Comparison of ENCODE assay signal across 21 cellular contexts in the genomic region with DNA sequence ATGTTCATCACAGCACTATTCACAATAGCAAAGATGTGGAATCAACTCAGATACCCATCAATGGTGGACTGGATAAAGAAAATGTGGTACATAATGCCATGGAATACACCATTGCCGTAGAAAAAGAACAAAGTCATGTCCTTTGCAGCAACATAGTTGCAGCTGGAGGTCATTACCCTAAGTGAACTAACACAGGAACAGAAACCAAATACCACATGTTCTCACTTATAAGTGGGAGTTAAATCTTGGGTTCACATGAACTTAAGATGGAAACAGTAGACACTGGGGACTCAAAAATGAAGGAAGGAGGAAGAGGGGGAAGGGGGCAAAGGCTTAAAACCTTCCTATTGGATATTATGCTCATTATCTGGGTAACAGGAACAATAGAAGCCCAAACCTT.
DNase-seq lines count a peak whose midpoint lies in the region; ATAC-seq, FAIRE-seq and TF ChIP-seq lines count a peak whose summit lies in the region.
"Had no signal": no experiment of that assay in that cellular context is flagged by ENCODE, and none has a peak within 500 bp of the region (broad histone marks: within the 10 kb centered on the region; RNA-seq: fewer than 3 reads in every experiment).

No MANE protein-coding gene starts in this region.

- no TSS peak for BruUV-seq in GM12878 (replicated peaks; lab: Mats Ljungman, UMichigan)

- H2AFZ ChIP-seq in GM12878 (ENCODE audit: control insufficient read depth, low read depth, low read length): no peak overlapping the region

- TF ChIP-seq CTCF in GM12878 (IDR thresholded peaks at IDR 0.05 in 2 of 3, conservative IDR thresholded peaks at IDR 0.05 in 1 of 3; ENCODE audit: control insufficient read depth in 2 of 3, extremely low read depth in 1 of 3, insufficient read depth in 1 of 3, low read depth in 3 of 3, low read length in 3 of 3): no peak

- no peak for TF ChIP-seq POLR2A in GM12891 (IDR thresholded peaks at IDR 0.05; ENCODE audit: low read depth, low read length)
- no peak for TF ChIP-seq POLR2A in GM12878 (IDR thresholded peaks at IDR 0.05; ENCODE audit: low read depth, low read length)

- no peaks in the 10 kb centered on the region for H3K79me2 ChIP-seq in GM12878 (ENCODE audit: control insufficient read depth, insufficient read depth, low read length)

- TF ChIP-seq RAD21 in GM12878 (IDR thresholded peaks at IDR 0.05; ENCODE audit: insufficient read depth, low read depth, low read length): no peak

- FAIRE-seq in GM12891 (lab: Jason Lieb, UNC) (no peak), GM12878 (lab: Jason Lieb, UNC) (no peak)
- FAIRE-seq: A204.1, GM12892, H54 had no signal

- TF ChIP-seq EP300 in GM12878 (IDR thresholded peaks at IDR 0.05; ENCODE audit: borderline replicate concordance in 1 of 2, control insufficient read depth in 1 of 2, low read depth in 2 of 2, low read length in 2 of 2): no peak

- H3K4me2 ChIP-seq in GM12878 (ENCODE audit: control insufficient read depth, insufficient read depth): no peak overlapping the region

- RAD21 ChIA-PET in GM12878 (lab: Charles Lee; ENCODE audit: unreplicated experiment): no interaction called here

- intact Hi-C loops in GM12878 (cut with micrococcal nuclease; ENCODE audit: unreplicated experiment): no loop called here

- H3K9ac ChIP-seq in GM12878 (ENCODE audit: control insufficient read depth, insufficient read depth, low read length): no peak overlapping the region

- H3K9me3 ChIP-seq in GM12878 (replicated peaks; ENCODE audit: control insufficient read depth, insufficient read depth, low read length): no peaks in the 10 kb centered on the region; the same call in 2 of the 3 replicates

- H3K27me3 ChIP-seq in GM12878 (replicated peaks in 1 of 2; ENCODE audit: control insufficient read depth in 2 of 2, insufficient read depth in 2 of 2, low read length in 1 of 2): no peaks in the 10 kb centered on the region

- H3K27ac ChIP-seq in GM12878 (ENCODE audit: control insufficient read depth, insufficient read depth): no peak overlapping the region
- H3K27ac ChIP-seq: HL-60 had no signal

- SMC1A ChIA-PET in GM12878 (lab: Charles Lee; ENCODE audit: uncharacterized antibody, unreplicated experiment): no interaction called here

- POLR2A ChIA-PET in GM12878 (lab: Charles Lee): no interaction called here

- no peak overlapping the region for H3K4me3 ChIP-seq in GM12878

- no peak for DNase-seq in GM12891 (ENCODE audit: insufficient read length, low spot score)
- no peak for DNase-seq in GM12878 (ENCODE audit: low read depth, low spot score)
- DNase-seq in activated T-cell treated with anti-CD3 and anti-CD28 coated beads, Interleukin-2, amount 50 U/mL, for 48 hours: no peak
- no peak for DNase-seq in DMS 273 treated with DMSO at 0.1 percent for 48 hours (lab: John Stamatoyannopoulos, UW)
- no peak for DNase-seq in C1 segment of cervical spinal cord (lab: John Stamatoyannopoulos, UW)
- no peak for DNase-seq in activated CD8-positive, alpha-beta memory T cell treated with anti-CD3 and anti-CD28 coated beads for 24 hours
- DNase-seq: CD4-positive, CD25-positive, alpha-beta regulatory T cell; DND-41; KBM-7; MM.1S; NCI-H1105 treated with DMSO at 0.1 percent for 48 hours; NCI-H2029 treated with DMSO at 0.1 percent for 48 hours; NCI-H2171; NCI-H524 treated with DMSO at 0.1 percent for 48 hours had no signal

- CTCF ChIA-PET in GM12878 (lab: Yijun Ruan, JAX): no interaction called here

- ATAC-seq in GM19351 (IDR thresholded peaks at IDR 0.05; ENCODE audit: unreplicated experiment): peak; percentile 63
- peak; percentile 51 for ATAC-seq in HG03175 (IDR thresholded peaks at IDR 0.05; ENCODE audit: unreplicated experiment)
- ATAC-seq in GM12878: peak; percentile 30; the same call in 2 of the 3 replicates
- ATAC-seq: Right ventricle myocardium inferior had no signal

- H3K4me1 ChIP-seq in GM12878 (ENCODE audit: control insufficient read depth, insufficient read depth, low read length): no peaks in the 10 kb centered on the region

- H3K36me3 ChIP-seq in GM12878 (ENCODE audit: control insufficient read depth in 2 of 2, insufficient read depth in 2 of 2, low read length in 1 of 2): no peaks in the 10 kb centered on the region

- WGBS in GM12878 (ENCODE audit: insufficient coverage, insufficient replicate concordance, low lambda C conversion rate, missing lambda C conversion rate): 0% methylated on average over 1 of the region's 1 CpG

- no peaks in the 10 kb centered on the region for H4K20me1 ChIP-seq in GM12878 (ENCODE audit: control insufficient read depth, insufficient read depth)

- in situ Hi-C loops in GM12878 (cut with MboI): no loop called here

TF ChIP-seq in GM12891, 5 proteins besides CTCF, POLR2A, EP300 and RAD21:
- peak; percentile 46 for TF ChIP-seq SPI1 (IDR thresholded peaks at IDR 0.05; ENCODE audit: low read depth, low read length)
- TF ChIP-seq TAF1 (IDR thresholded peaks at IDR 0.05; ENCODE audit: low read depth, low read length): no peak

TF ChIP-seq in GM12878, 131 proteins besides CTCF, POLR2A, EP300 and RAD21:
- no peak for TF ChIP-seq SREBF2 (IDR thresholded peaks at IDR 0.05; ENCODE audit: low read length)
- TF ChIP-seq CHD1 (IDR thresholded peaks at IDR 0.05; ENCODE audit: low read depth, low read length): no peak
- no peak for TF ChIP-seq CBX5 (IDR thresholded peaks at IDR 0.05; ENCODE audit: low read depth)
- TF ChIP-seq MEF2B (IDR thresholded peaks at IDR 0.05; ENCODE audit: partially characterized antibody, poor library complexity, severe bottlenecking): peak; percentile 43
- no peak for TF ChIP-seq PML (IDR thresholded peaks at IDR 0.05; ENCODE audit: low read length)
- TF ChIP-seq IKZF1 (conservative IDR thresholded peaks at IDR 0.05): peak; percentile 44; the same call in 1 of the 2 replicates
- no peak for TF ChIP-seq RUNX3 (IDR thresholded peaks at IDR 0.05; ENCODE audit: low read length)
- peak; percentile 67; the same call in 1 of the 2 replicates for TF ChIP-seq MTA2 (IDR thresholded peaks at IDR 0.05; ENCODE audit: low read depth)
- TF ChIP-seq SPI1 (IDR thresholded peaks at IDR 0.05; ENCODE audit: borderline replicate concordance, insufficient read depth, low read depth, low read length): peak; percentile 59; the same call in 1 of the 2 replicates
- TF ChIP-seq IKZF2 (IDR thresholded peaks at IDR 0.05): peak in 1 of 2 experiments; percentile 27; a peak in 2 of 4 replicates
TF ChIP-seq in GM12878: peak in this region for 5.
